1 cellular context compared by ENCODE assay signal in the genomic region with DNA sequence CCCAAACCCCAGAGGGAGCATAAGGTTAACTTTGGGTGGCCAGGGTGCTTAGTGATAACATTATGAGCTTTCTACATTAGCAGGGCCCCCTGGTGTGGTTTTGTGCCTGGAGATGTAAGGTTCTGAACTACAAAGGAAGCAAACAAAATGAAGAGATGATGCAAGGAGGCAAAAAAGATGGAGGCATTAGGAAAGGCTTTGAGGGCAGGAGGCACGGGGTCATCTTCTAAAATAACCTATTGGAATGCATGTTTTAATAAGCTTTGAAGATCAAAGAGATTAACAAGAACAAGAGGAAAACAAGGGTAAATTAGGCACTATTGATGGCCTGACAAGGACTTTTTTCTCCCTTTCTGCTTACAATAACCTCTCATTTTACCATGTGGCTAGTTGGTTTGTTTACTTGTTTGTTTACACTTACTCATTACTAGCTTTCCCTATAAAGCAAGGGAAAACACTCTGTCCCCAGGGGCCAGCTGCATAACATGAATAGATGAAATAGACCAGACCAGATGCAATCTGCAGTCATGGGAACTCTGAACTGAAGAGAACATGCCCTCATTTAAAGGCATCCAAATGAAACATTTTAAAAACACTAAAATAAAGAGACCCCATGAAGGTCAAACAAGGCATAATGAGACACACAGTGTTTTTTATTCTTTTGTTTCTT.
TF ChIP-seq lines count a peak whose summit lies in the region.

No MANE protein-coding gene starts in this region.

TF ChIP-seq in SK-N-SH, 30 proteins besides CTCF, POLR2A, EP300 and RAD21 (continued from another document):
- no peak for TF ChIP-seq EZH2phosphoT487 (IDR thresholded peaks at IDR 0.05; ENCODE audit: borderline replicate concordance, low read depth)
- no peak for TF ChIP-seq GATA2 (CRISPR knock-in tag; IDR thresholded peaks at IDR 0.05)
- no peak for TF ChIP-seq RXRA (IDR thresholded peaks at IDR 0.05; ENCODE audit: borderline replicate concordance, low read depth)
- TF ChIP-seq, protein P1, sequence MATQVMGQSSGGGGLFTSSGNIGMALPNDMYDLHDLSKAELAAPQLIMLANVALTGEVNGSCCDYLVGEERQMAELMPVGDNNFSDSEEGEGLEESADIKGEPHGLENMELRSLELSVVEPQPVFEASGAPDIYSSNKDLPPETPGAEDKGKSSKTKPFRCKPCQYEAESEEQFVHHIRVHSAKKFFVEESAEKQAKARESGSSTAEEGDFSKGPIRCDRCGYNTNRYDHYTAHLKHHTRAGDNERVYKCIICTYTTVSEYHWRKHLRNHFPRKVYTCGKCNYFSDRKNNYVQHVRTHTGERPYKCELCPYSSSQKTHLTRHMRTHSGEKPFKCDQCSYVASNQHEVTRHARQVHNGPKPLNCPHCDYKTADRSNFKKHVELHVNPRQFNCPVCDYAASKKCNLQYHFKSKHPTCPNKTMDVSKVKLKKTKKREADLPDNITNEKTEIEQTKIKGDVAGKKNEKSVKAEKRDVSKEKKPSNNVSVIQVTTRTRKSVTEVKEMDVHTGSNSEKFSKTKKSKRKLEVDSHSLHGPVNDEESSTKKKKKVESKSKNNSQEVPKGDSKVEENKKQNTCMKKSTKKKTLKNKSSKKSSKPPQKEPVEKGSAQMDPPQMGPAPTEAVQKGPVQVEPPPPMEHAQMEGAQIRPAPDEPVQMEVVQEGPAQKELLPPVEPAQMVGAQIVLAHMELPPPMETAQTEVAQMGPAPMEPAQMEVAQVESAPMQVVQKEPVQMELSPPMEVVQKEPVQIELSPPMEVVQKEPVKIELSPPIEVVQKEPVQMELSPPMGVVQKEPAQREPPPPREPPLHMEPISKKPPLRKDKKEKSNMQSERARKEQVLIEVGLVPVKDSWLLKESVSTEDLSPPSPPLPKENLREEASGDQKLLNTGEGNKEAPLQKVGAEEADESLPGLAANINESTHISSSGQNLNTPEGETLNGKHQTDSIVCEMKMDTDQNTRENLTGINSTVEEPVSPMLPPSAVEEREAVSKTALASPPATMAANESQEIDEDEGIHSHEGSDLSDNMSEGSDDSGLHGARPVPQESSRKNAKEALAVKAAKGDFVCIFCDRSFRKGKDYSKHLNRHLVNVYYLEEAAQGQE (IDR thresholded peaks at IDR 0.05; ENCODE audit: low read depth, low read length): no peak
- no peak for TF ChIP-seq JUND (IDR thresholded peaks at IDR 0.05)
